8 cellular contexts compared by ENCODE assay signal in genomic region chr14:47917344-47917954, GRCh38.
DNase-seq lines count a peak whose midpoint lies in the region; ATAC-seq and TF ChIP-seq lines count a peak whose summit lies in the region.

No MANE protein-coding gene starts in this region.

- no peak overlapping the region for H3K4me3 ChIP-seq in GM06990 (replicated peaks; ENCODE audit: low read depth, low read length)
- no peak overlapping the region for H3K4me3 ChIP-seq in adipocyte (ENCODE audit: low read length)
- no peak overlapping the region for H3K4me3 ChIP-seq in liver (ENCODE audit: low read depth in 1 of 3, low read length in 3 of 3)

- no peak overlapping the region for H3K27ac ChIP-seq in liver (ENCODE audit: low read depth in 1 of 2, low read length in 2 of 2)

- no peak for ATAC-seq in GM19455 (IDR thresholded peaks at IDR 0.05; ENCODE audit: unreplicated experiment)
- ATAC-seq in HG03520 (IDR thresholded peaks at IDR 0.05; ENCODE audit: unreplicated experiment), result no peak

- DNase-seq in GM06990 (ENCODE audit: extremely low read depth, insufficient read length) (no peak), LHCN-M2 (ENCODE audit: low read depth) (peak; percentile 1), adipocyte (ENCODE audit: low read depth) (peak; percentile 25)
- no peak for DNase-seq in effector CD8-positive, alpha-beta T cell (lab: John Stamatoyannopoulos, UW)
- DNase-seq in activated CD4-positive, alpha-beta T cell treated with anti-CD3 and anti-CD28 coated beads for 48 hours, result no peak

- H3K9ac ChIP-seq in adipocyte (ENCODE audit: low read length) (no peak overlapping the region), liver (ENCODE audit: low read depth in 1 of 2, low read length in 2 of 2) (no peak overlapping the region)

- no peaks in the 10 kb centered on the region for H3K36me3 ChIP-seq in GM06990 (ENCODE audit: control insufficient read depth, insufficient read depth, low read length)
- no peaks in the 10 kb centered on the region for H3K36me3 ChIP-seq in adipocyte (ENCODE audit: control insufficient read depth, insufficient read depth, low read length, severe bottlenecking)
- H3K36me3 ChIP-seq in liver (ENCODE audit: control insufficient read depth in 4 of 4, insufficient read depth in 3 of 4, low read depth in 1 of 4, low read length in 3 of 4), result no peaks in the 10 kb centered on the region

- H3K9me3 ChIP-seq in adipocyte (ENCODE audit: control insufficient read depth, low read length), result no peaks in the 10 kb centered on the region
- no peaks in the 10 kb centered on the region for H3K9me3 ChIP-seq in liver (ENCODE audit: control insufficient read depth in 4 of 4, low read length in 3 of 4)

- TF ChIP-seq RAD21 in liver (IDR thresholded peaks at IDR 0.05), result peak; percentile 73 to 76

- WGBS in liver, result 39% methylated on average over 5 of the region's 5 CpGs

- H3K27me3 ChIP-seq in GM06990 (replicated peaks; ENCODE audit: control insufficient read depth, insufficient read depth, low read length) (no peaks in the 10 kb centered on the region), adipocyte (replicated peaks; ENCODE audit: control insufficient read depth, insufficient read depth, low read length) (no peaks in the 10 kb centered on the region), liver (ENCODE audit: control insufficient read depth in 4 of 4, insufficient read depth in 4 of 4, low read length in 3 of 4) (no peaks in the 10 kb centered on the region)

- TF ChIP-seq CTCF in GM06990 (IDR thresholded peaks at IDR 0.05; ENCODE audit: insufficient read depth, low read length, poor library complexity, severe bottlenecking) (peak; percentile 27), liver (IDR thresholded peaks at IDR 0.05; ENCODE audit: low read depth, low read length, missing input control) (peak; percentile 62)

- H3K4me1 ChIP-seq in adipocyte (ENCODE audit: control insufficient read depth, insufficient read depth, low read length) (peaks cover 4% of the 10 kb centered on the region), liver (ENCODE audit: control insufficient read depth in 4 of 4, insufficient read depth in 4 of 4, low read length in 3 of 4) (no peaks in the 10 kb centered on the region)

TF ChIP-seq in liver, 16 proteins besides CTCF, POLR2A, EP300 and RAD21:
- no peak for TF ChIP-seq ZBTB33 (IDR thresholded peaks at IDR 0.05)
- no peak for TF ChIP-seq GABPA (IDR thresholded peaks at IDR 0.05 in 1 of 2, conservative IDR thresholded peaks at IDR 0.05 in 1 of 2)
- TF ChIP-seq ATF3 (IDR thresholded peaks at IDR 0.05), result no peak
- no peak for TF ChIP-seq FOXA1 (IDR thresholded peaks at IDR 0.05)
- TF ChIP-seq RXRA (IDR thresholded peaks at IDR 0.05), result no peak
- no peak for TF ChIP-seq MAX (IDR thresholded peaks at IDR 0.05)
- TF ChIP-seq HNF4A (conservative IDR thresholded peaks at IDR 0.05), result no peak
- TF ChIP-seq YY1 (IDR thresholded peaks at IDR 0.05), result no peak
- no peak for TF ChIP-seq REST (IDR thresholded peaks at IDR 0.05)
- no peak for TF ChIP-seq EGR1 (IDR thresholded peaks at IDR 0.05; ENCODE audit: low read depth in 2 of 2)
- TF ChIP-seq NR2F2 (IDR thresholded peaks at IDR 0.05), result no peak
- no peak for TF ChIP-seq HNF4G (IDR thresholded peaks at IDR 0.05)
- no peak for TF ChIP-seq FOXA2 (IDR thresholded peaks at IDR 0.05)
- TF ChIP-seq SP1 (IDR thresholded peaks at IDR 0.05), result no peak
- no peak for TF ChIP-seq JUND (IDR thresholded peaks at IDR 0.05)

Comparison
In these comparisons a context has a peak if more than half of its experiments do, and no peak if none do; other contexts are left out.
1. DNase-seq: peak in LHCN-M2 (single experiment) and adipocyte (single experiment); none in GM06990 (single experiment), effector CD8-positive, alpha-beta T cell (single experiment) and activated CD4-positive, alpha-beta T cell treated with anti-CD3 and anti-CD28 coated beads for 48 hours (single experiment).